ENCODE assay signal across 9 cellular contexts in the genomic region with DNA sequence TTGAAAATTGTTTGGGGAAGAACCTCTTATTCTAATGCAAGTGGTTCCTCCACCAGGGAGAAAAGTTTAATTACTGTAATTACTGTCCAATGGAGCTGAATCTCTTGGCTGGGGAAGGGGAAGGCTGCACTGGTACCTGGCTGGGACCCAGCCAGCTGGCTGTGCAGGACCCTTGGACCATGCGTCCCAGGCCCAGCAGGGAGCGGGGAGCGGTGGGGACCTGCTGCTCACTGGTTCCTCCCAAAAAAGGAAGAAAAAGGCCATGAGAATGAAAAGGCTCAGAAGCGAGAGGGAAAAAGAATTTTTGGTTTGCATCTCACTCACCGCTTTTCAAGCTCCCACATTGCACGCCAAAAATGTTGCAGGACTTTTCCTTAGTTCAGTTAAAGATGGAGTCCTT.
"Had no signal": no experiment of that assay in that cellular context is flagged by ENCODE, and none has a peak within 500 bp of the region (broad histone marks: within the 10 kb centered on the region; RNA-seq: fewer than 3 reads in every experiment).

No MANE protein-coding gene starts in this region.

- H3K9me3 Mint-ChIP-seq: GM23338, HFFc6 had no signal

- DNase-seq: GM23248, GOT3, H7, H9, HCEC 1CT, HFFc6 had no signal

- H3K4me1 Mint-ChIP-seq: GM23338 had no signal

- H3K9me3 ChIP-seq: HAP-1 had no signal

- H3K4me3 ChIP-seq: GM23248, GM23338, HAP-1 had no signal

- ATAC-seq: GM23338, HCT116 had no signal

- H3K4me3 Mint-ChIP-seq: GM23338, H9, HFFc6 had no signal

- H3K27ac Mint-ChIP-seq: GM23338, H9, HFFc6 had no signal

- H3K4me1 ChIP-seq: HAP-1 had no signal

- H3K36me3 ChIP-seq: HAP-1 had no signal
